In the genomic region with DNA sequence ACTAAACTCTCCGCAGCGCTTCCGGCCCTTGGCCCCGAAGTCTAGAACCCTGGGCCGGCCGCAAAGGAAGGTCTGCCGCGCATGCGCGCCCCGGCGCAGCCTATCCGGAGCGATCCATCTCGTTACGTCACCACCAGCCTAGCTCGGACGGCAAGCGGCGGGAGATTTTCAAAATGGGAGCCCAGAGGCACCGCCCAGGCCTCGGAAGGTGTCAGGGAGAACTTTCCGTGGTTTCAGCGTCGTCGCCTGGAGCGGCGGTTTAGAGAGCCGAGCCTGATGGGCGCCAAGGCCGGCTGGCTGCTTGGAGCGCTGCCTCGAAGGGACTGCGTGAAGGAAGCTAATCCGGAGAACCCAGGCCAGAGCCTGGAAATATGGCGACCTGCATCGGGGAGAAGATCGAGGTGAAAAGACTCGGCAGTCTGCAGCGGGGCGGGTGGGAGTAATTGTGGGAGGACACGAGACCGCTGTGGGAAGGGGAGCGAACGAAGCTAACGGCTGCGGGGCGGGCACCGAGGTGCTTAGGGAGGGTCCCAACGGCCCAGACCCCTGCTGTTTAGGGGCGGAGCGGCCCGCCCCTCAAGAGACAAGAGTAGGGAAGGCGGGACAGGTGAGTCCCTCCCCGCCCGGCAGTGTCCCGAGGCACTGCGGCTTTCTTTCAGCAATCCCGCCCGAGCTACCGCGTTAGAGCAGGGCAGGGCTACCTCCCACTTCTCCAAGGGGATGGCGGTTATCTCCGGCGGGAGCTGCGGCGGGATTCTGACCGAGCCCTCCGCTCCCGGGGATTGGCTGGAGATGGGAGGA, we compare ENCODE assay signal across 8 cellular contexts. TPM values are rescaled to one million over a fixed set of nuclear protein-coding genes. Genes with fewer than 3 reads are reported as not detected.
A peak's percentile ranks its signal among the peaks of the same experiment; 100 is the strongest.
DNase-seq lines count a peak whose midpoint lies in the region; ATAC-seq and TF ChIP-seq lines count a peak whose summit lies in the region.

Gene PLK4 (plus strand): TSS at position 130 of the 801 bp plus-strand sequence. CDS start 242 bp downstream, at position 372.

- peaks cover 32% of the 10 kb centered on the region for H3K36me3 Mint-ChIP-seq in T-helper 2 cell treated with Interferon-gamma antibody and Interleukin-4, amounts not matched to agents 5 μg/mL and 100 μg/mL, for 36 hours (ENCODE audit: low read depth)

- TF ChIP-seq POLR2A in uterus (IDR thresholded peaks at IDR 0.05), result peak; percentile 2 to 61

- H3K27ac Mint-ChIP-seq in T-helper 2 cell treated with Interferon-gamma antibody and Interleukin-4, amounts not matched to agents 5 μg/mL and 100 μg/mL, for 36 hours, result peak within 1 kb of the TSS; percentile 97

- ATAC-seq in GM18508 (IDR thresholded peaks at IDR 0.05; ENCODE audit: insufficient read depth, unreplicated experiment), result peak; percentile 91
- peak; percentile 94 for ATAC-seq in HG02981 (IDR thresholded peaks at IDR 0.05; ENCODE audit: unreplicated experiment)
- peak; percentile 99 for ATAC-seq in right cardiac atrium
- ATAC-seq in psoas muscle, result peak; percentile 94 to 100 (median 99)

- H3K27ac ChIP-seq in ascending aorta, result peak within 1 kb of the TSS; percentile 70 to 72
- peak within 1 kb of the TSS; percentile 66 for H3K27ac ChIP-seq in right cardiac atrium (ENCODE audit: low read length)
- peak within 1 kb of the TSS; percentile 37 for H3K27ac ChIP-seq in psoas muscle
- peak within 1 kb of the TSS; percentile 72 to 90 for H3K27ac ChIP-seq in uterus

- under 1% methylated on average over 70 of the region's 70 CpGs for WGBS in right cardiac atrium
- WGBS in psoas muscle, 3 donors, result 0% methylated on average over 62 to 70 of the region's 70 CpGs

- no peaks in the 10 kb centered on the region for H3K36me3 ChIP-seq in ascending aorta
- H3K36me3 ChIP-seq in psoas muscle (ENCODE audit: insufficient read depth in 1 of 2, low read depth in 1 of 2), result no peaks in the 10 kb centered on the region
- no peaks in the 10 kb centered on the region for H3K36me3 ChIP-seq in uterus

- H3K4me3 ChIP-seq in ascending aorta (peak within 1 kb of the TSS; percentile 79 to 85), right cardiac atrium (ENCODE audit: low read length) (peak within 1 kb of the TSS; percentile 94), psoas muscle (peak within 1 kb of the TSS; percentile 80), uterus (peak within 1 kb of the TSS; percentile 53 to 72)

- peak within 1 kb of the TSS; percentile 99 for H3K4me3 Mint-ChIP-seq in T-helper 2 cell treated with Interferon-gamma antibody and Interleukin-4, amounts not matched to agents 5 μg/mL and 100 μg/mL, for 36 hours

- H3K4me1 Mint-ChIP-seq in T-helper 2 cell treated with Interferon-gamma antibody and Interleukin-4, amounts not matched to agents 5 μg/mL and 100 μg/mL, for 36 hours (ENCODE audit: low read depth), result peaks cover 29% of the 10 kb centered on the region

- H3K27me3 ChIP-seq in ascending aorta (no peaks in the 10 kb centered on the region), right cardiac atrium (ENCODE audit: control insufficient read depth, insufficient read depth) (no peaks in the 10 kb centered on the region), psoas muscle (ENCODE audit: insufficient read depth in 3 of 3, low read length in 2 of 3) (no peaks in the 10 kb centered on the region), uterus (no peaks in the 10 kb centered on the region)

- peaks cover 3% of the 10 kb centered on the region for H3K27me3 Mint-ChIP-seq in T-helper 2 cell treated with Interferon-gamma antibody and Interleukin-4, amounts not matched to agents 5 μg/mL and 100 μg/mL, for 36 hours (ENCODE audit: low read depth)

- DNase-seq in NCI-H2029 (lab: John Stamatoyannopoulos, UW), result peak; percentile 93
- peak; percentile 98 for DNase-seq in T-helper 2 cell treated with Interferon-gamma antibody and Interleukin-4, amounts not matched to agents 5 μg/mL and 100 μg/mL, for 36 hours (ENCODE audit: low spot score)
- DNase-seq in ascending aorta (ENCODE audit: low spot score in 2 of 2), result peak; percentile 84 to 96
- DNase-seq in right cardiac atrium, result peak; percentile 96 to 98 (median 98)
- peak; percentile 92 to 95 for DNase-seq in psoas muscle
- peak; percentile 92 for DNase-seq in uterus

- H3K9me3 Mint-ChIP-seq in T-helper 2 cell treated with Interferon-gamma antibody and Interleukin-4, amounts not matched to agents 5 μg/mL and 100 μg/mL, for 36 hours, result no peaks in the 10 kb centered on the region

- H3K9me3 ChIP-seq in ascending aorta, result no peaks in the 10 kb centered on the region
- no peaks in the 10 kb centered on the region for H3K9me3 ChIP-seq in right cardiac atrium (ENCODE audit: control insufficient read depth, low read length)
- H3K9me3 ChIP-seq in psoas muscle, result no peaks in the 10 kb centered on the region
- no peaks in the 10 kb centered on the region for H3K9me3 ChIP-seq in uterus

- TF ChIP-seq CTCF in ascending aorta (IDR thresholded peaks at IDR 0.05) (no peak), psoas muscle (IDR thresholded peaks at IDR 0.05) (no peak), uterus (IDR thresholded peaks at IDR 0.05) (no peak)

- H3K4me1 ChIP-seq in ascending aorta, result peaks cover 0 to 4% of the 10 kb centered on the region in 2 donors
- no peaks in the 10 kb centered on the region for H3K4me1 ChIP-seq in right cardiac atrium (ENCODE audit: control insufficient read depth, insufficient read depth, low read length)
- peaks cover 5% of the 10 kb centered on the region for H3K4me1 ChIP-seq in psoas muscle
- no peaks in the 10 kb centered on the region for H3K4me1 ChIP-seq in uterus

- intact Hi-C loops in ascending aorta (cut with DNase I), result loop anchor here (2.0 to 5.0 kb wide), 3 partner anchors 84 to 181 kb away; partner anchors contain the start of genes ABHD18, HSPA4L, LARP1B and MFSD8
- intact Hi-C loops in right cardiac atrium (cut with DNase I), result no loop called here
- intact Hi-C loops in psoas muscle (cut with DNase I), result loop anchor here in 1 of 2 donors (10.0 kb wide), 1 partner anchor 84 kb away; the partner anchor contains the start of genes ABHD18 and MFSD8
- intact Hi-C loops in uterus (cut with DNase I; ENCODE audit: low total_unique reads), result no loop called here

RNA-seq across cellular contexts. Expression of gene PLK4, which starts in this region (rescaled TPM):
- total RNA-seq in ascending aorta (not detected), right cardiac atrium (1 to 10 TPM in 1 of 4 donors, under 1 TPM in 3; 0.37 to 1.1 (median 0.66) TPM), psoas muscle (under 1 TPM in 3 of 4 donors, not detected in 1; 0.36 to 0.67 (median 0.42) TPM), uterus (10 to 100 TPM in 1 of 4 donors, 1 to 10 TPM in 1, under 1 TPM in 1, not detected in 1; 0.77 to 17.7 (median 1.0) TPM)
- polyA plus RNA-seq in right cardiac atrium (0.52 TPM), psoas muscle (under 1 TPM; 0.14 to 0.65 (median 0.48) TPM)

Comparison
In these comparisons a context has a peak if more than half of its experiments do, and no peak if none do; other contexts are left out.
1. Peak in every context shown above with its lines: DNase-seq, ATAC-seq, H3K4me3 ChIP-seq and H3K27ac ChIP-seq.
2. Peak in DNase-seq, H3K4me3 ChIP-seq and H3K27ac ChIP-seq in ascending aorta; RNA of the gene not detected or under 1 TPM.
3. Peak in DNase-seq, ATAC-seq, H3K4me3 ChIP-seq and H3K27ac ChIP-seq in psoas muscle; RNA of the gene not detected or under 1 TPM.